Comparison of ENCODE assay signal across 11 cellular contexts in genomic region chr3:14602006-14602803, GRCh38. TPM values are rescaled to one million over a fixed set of nuclear protein-coding genes. Genes with fewer than 3 reads are reported as not detected.
A peak's percentile ranks its signal among the peaks of the same experiment; 100 is the strongest.
DNase-seq lines count a peak whose midpoint lies in the region; ATAC-seq, FAIRE-seq and TF ChIP-seq lines count a peak whose summit lies in the region.
"Had no signal": no experiment of that assay in that cellular context is flagged by ENCODE, and none has a peak within 500 bp of the region (broad histone marks: within the 10 kb centered on the region; RNA-seq: fewer than 3 reads in every experiment).

No MANE protein-coding gene starts in this region.

- peaks cover 14% of the 10 kb centered on the region for H3K9me3 Mint-ChIP-seq in stimulated activated memory B cell treated with anti-CD40 and anti-IgM and Interleukin-4, amounts not matched to agents 10 μg/mL and 1 μg/mL and 100 μg/mL, for 72 hours

- H3K36me3 Mint-ChIP-seq in stimulated activated memory B cell treated with anti-CD40 and anti-IgM and Interleukin-4, amounts not matched to agents 10 μg/mL and 1 μg/mL and 100 μg/mL, for 72 hours = peaks cover 6% of the 10 kb centered on the region

- H3K4me1 Mint-ChIP-seq in stimulated activated memory B cell treated with anti-CD40 and anti-IgM and Interleukin-4, amounts not matched to agents 10 μg/mL and 1 μg/mL and 100 μg/mL, for 72 hours = no peaks in the 10 kb centered on the region

- WGBS in neuronal stem cell (ENCODE audit: extremely low coverage in 2 of 2, insufficient read length in 2 of 2, insufficient replicate concordance in 1 of 2), 2 donors = no CpG with 5 or more reads among the region's 66 CpGs

- TF ChIP-seq CTCF in BE2C (IDR thresholded peaks at IDR 0.05; ENCODE audit: low read depth, low read length) = peak; percentile 21; the same call in 1 of the 2 replicates
- TF ChIP-seq CTCF in endothelial cell of umbilical vein (IDR thresholded peaks at IDR 0.05; ENCODE audit: extremely low read depth in 1 of 2, insufficient read depth in 1 of 2, low read depth in 1 of 2, low read length in 2 of 2) = peak; percentile 7 to 16

- TF ChIP-seq POLR2A in endothelial cell of umbilical vein (IDR thresholded peaks at IDR 0.05; ENCODE audit: low read depth, low read length) = no peak

- CTCF ChIA-PET in endothelial cell of umbilical vein (lab: Charles Lee) = no interaction called here

- H2BK12ac ChIP-seq in neuronal stem cell (ENCODE audit: low read length) = no peak overlapping the region

- H2BK5ac ChIP-seq in neuronal stem cell (ENCODE audit: low read length) = no peak overlapping the region

- no peak overlapping the region for H3K14ac ChIP-seq in neuronal stem cell (ENCODE audit: low read length)

- H3K27ac ChIP-seq in HUES48 (ENCODE audit: low read depth, low read length) (no peak overlapping the region), endothelial cell of umbilical vein (ENCODE audit: insufficient read depth, low read depth, low read length) (no peak overlapping the region), neuronal stem cell (replicated peaks; ENCODE audit: low read length) (no peak overlapping the region)

- H3K18ac ChIP-seq in neuronal stem cell (ENCODE audit: low read length) = peak overlapping the region; percentile 76

- H3K27ac Mint-ChIP-seq in stimulated activated memory B cell treated with anti-CD40 and anti-IgM and Interleukin-4, amounts not matched to agents 10 μg/mL and 1 μg/mL and 100 μg/mL, for 72 hours = no peak overlapping the region

- no peaks in the 10 kb centered on the region for H3K9me3 ChIP-seq in BE2C
- H3K9me3 ChIP-seq in HUES48 (ENCODE audit: control insufficient read depth, insufficient read depth, low read length) = no peaks in the 10 kb centered on the region
- no peaks in the 10 kb centered on the region for H3K9me3 ChIP-seq in endothelial cell of umbilical vein (replicated peaks; ENCODE audit: control insufficient read depth, insufficient read depth, low read length)
- H3K9me3 ChIP-seq in neuronal stem cell (replicated peaks in 1 of 2; ENCODE audit: control insufficient read depth in 2 of 2, insufficient read depth in 1 of 2, low read depth in 1 of 2, low read length in 2 of 2) = peaks cover 0 to 3% of the 10 kb centered on the region in 2 donors

- POLR2A ChIA-PET in endothelial cell of umbilical vein (lab: Charles Lee) = no interaction called here

- H3K4me2 ChIP-seq in endothelial cell of umbilical vein (ENCODE audit: insufficient read depth, low read length) (no peak overlapping the region), neuronal stem cell (ENCODE audit: insufficient read depth, low read length, poor library complexity, severe bottlenecking) (peak overlapping the region; percentile 94)

- H4K20me1 ChIP-seq in endothelial cell of umbilical vein (replicated peaks; ENCODE audit: control insufficient read depth, extremely low read depth, insufficient read depth, low read length) = no peaks in the 10 kb centered on the region

- H4K8ac ChIP-seq in neuronal stem cell (ENCODE audit: low read depth, low read length) = no peak overlapping the region

- H3K9ac ChIP-seq in HUES48 (ENCODE audit: low read depth, low read length) = peak overlapping the region; percentile 41; the same call in 1 of the 2 replicates
- H3K9ac ChIP-seq in endothelial cell of umbilical vein (replicated peaks; ENCODE audit: extremely low read depth, insufficient read depth, low read length) = no peak overlapping the region
- peak overlapping the region; percentile 31 for H3K9ac ChIP-seq in neuronal stem cell (ENCODE audit: low read depth, low read length, poor library complexity)

- no peak for FAIRE-seq in endothelial cell of umbilical vein (lab: Jason Lieb, UNC)

- no peaks in the 10 kb centered on the region for H3K9me1 ChIP-seq in endothelial cell of umbilical vein (replicated peaks; ENCODE audit: control insufficient read depth, extremely low read depth, insufficient read depth, low read length)

- H3K36me3 ChIP-seq in BE2C = no peaks in the 10 kb centered on the region
- H3K36me3 ChIP-seq in HUES48 (ENCODE audit: control insufficient read depth, insufficient read depth, low read length) = no peaks in the 10 kb centered on the region
- no peaks in the 10 kb centered on the region for H3K36me3 ChIP-seq in endothelial cell of umbilical vein (ENCODE audit: control insufficient read depth in 2 of 2, extremely low read depth in 1 of 2, insufficient read depth in 2 of 2, low read length in 2 of 2)
- H3K36me3 ChIP-seq in neuronal stem cell (replicated peaks in 1 of 2; ENCODE audit: control insufficient read depth in 2 of 2, insufficient read depth in 2 of 2, low read length in 2 of 2) = no peaks in the 10 kb centered on the region

- H3K27me3 ChIP-seq in BE2C (peaks cover 7% of the 10 kb centered on the region), HUES48 (ENCODE audit: control insufficient read depth, insufficient read depth, low read length) (peaks cover 15% of the 10 kb centered on the region), endothelial cell of umbilical vein (ENCODE audit: control insufficient read depth in 2 of 2, insufficient read depth in 2 of 2, low read length in 2 of 2) (peaks cover 30 to 34% of the 10 kb centered on the region in 2 experiments), neuronal stem cell (ENCODE audit: control insufficient read depth in 3 of 3, insufficient read depth in 3 of 3, low read depth in 1 of 3, low read length in 3 of 3) (peaks cover 6 to 88% (median 35%) of the 10 kb centered on the region in 3 experiments)

- DNase-seq in BE2C (no peak), endothelial cell of umbilical vein (ENCODE audit: low read depth, low spot score) (no peak), neuronal stem cell (ENCODE audit: low spot score) (no peak), GDM1 (lab: John Stamatoyannopoulos, UW) (no peak)
- DNase-seq: EL, NCI-H1694 treated with DMSO at 0.1 percent for 48 hours, substantia nigra had no signal

- H2AFZ ChIP-seq in endothelial cell of umbilical vein (ENCODE audit: low read depth, low read length) = no peak overlapping the region
- peak overlapping the region; percentile 83 for H2AFZ ChIP-seq in neuronal stem cell (ENCODE audit: low read length)

- intact Hi-C loops in endothelial cell of umbilical vein (cut with micrococcal nuclease) = no loop called here

- H3K4me3 Mint-ChIP-seq in stimulated activated memory B cell treated with anti-CD40 and anti-IgM and Interleukin-4, amounts not matched to agents 10 μg/mL and 1 μg/mL and 100 μg/mL, for 72 hours = no peak overlapping the region

- no peak overlapping the region for H3K23ac ChIP-seq in neuronal stem cell (ENCODE audit: low read depth, low read length, poor library complexity)

- no peaks in the 10 kb centered on the region for H3K79me2 ChIP-seq in endothelial cell of umbilical vein (ENCODE audit: control insufficient read depth, insufficient read depth, low read length)

- H2AK5ac ChIP-seq in neuronal stem cell (ENCODE audit: low read depth, low read length) = peak overlapping the region; percentile 32

- peak overlapping the region; percentile 37 for H3K4me3 ChIP-seq in BE2C (ENCODE audit: low read depth, low read length)
- peak overlapping the region; percentile 65 for H3K4me3 ChIP-seq in HUES48 (ENCODE audit: low read depth, low read length)
- H3K4me3 ChIP-seq in endothelial cell of umbilical vein (replicated peaks in 1 of 3; ENCODE audit: insufficient read depth in 1 of 3, low read depth in 1 of 3, low read length in 3 of 3) = no peak overlapping the region
- peak overlapping the region; percentile 22 to 77 for H3K4me3 ChIP-seq in neuronal stem cell (ENCODE audit: low read length in 2 of 2)

- H2BK120ac ChIP-seq in neuronal stem cell (ENCODE audit: low read depth, low read length) = no peak overlapping the region

- peaks cover 80% of the 10 kb centered on the region for H3K27me3 Mint-ChIP-seq in stimulated activated memory B cell treated with anti-CD40 and anti-IgM and Interleukin-4, amounts not matched to agents 10 μg/mL and 1 μg/mL and 100 μg/mL, for 72 hours

- no TSS peak for BruUV-seq in endothelial cell of umbilical vein (replicated peaks; lab: Mats Ljungman, UMichigan)

- no peaks in the 10 kb centered on the region for H3K79me1 ChIP-seq in neuronal stem cell (ENCODE audit: low read depth, low read length)

- no peak overlapping the region for H4K91ac ChIP-seq in neuronal stem cell (ENCODE audit: low read depth, low read length, poor library complexity)

- no peak overlapping the region for H3K4ac ChIP-seq in neuronal stem cell (ENCODE audit: low read length)

- dilution Hi-C loops in endothelial cell of umbilical vein (cut with MboI; ENCODE audit: extremely low pct_ligation_motif_present, low sequenced_read_pairs) = no loop called here

- no peak for ATAC-seq in stimulated activated memory B cell treated with anti-CD40 and anti-IgM and Interleukin-4, amounts not matched to agents 10 μg/mL and 1 μg/mL and 100 μg/mL, for 72 hours
- ATAC-seq in HG03097 (IDR thresholded peaks at IDR 0.05; ENCODE audit: low FRiP score, unreplicated experiment) (no peak), GM21737 (IDR thresholded peaks at IDR 0.05; ENCODE audit: unreplicated experiment) (no peak)

- peak overlapping the region; percentile 88 for H2BK15ac ChIP-seq in neuronal stem cell (ENCODE audit: low read length)

- H3K4me1 ChIP-seq in BE2C (no peaks in the 10 kb centered on the region), HUES48 (ENCODE audit: control insufficient read depth, insufficient read depth, low read length) (peaks cover 12% of the 10 kb centered on the region), endothelial cell of umbilical vein (ENCODE audit: control insufficient read depth, extremely low read depth, insufficient read depth, low read length) (no peaks in the 10 kb centered on the region), neuronal stem cell (ENCODE audit: control insufficient read depth in 2 of 2, insufficient read depth in 1 of 2, low read depth in 1 of 2, low read length in 2 of 2) (peaks cover 0 to 6% of the 10 kb centered on the region in 2 donors)

TF ChIP-seq in endothelial cell of umbilical vein, 7 proteins besides CTCF, POLR2A, EP300 and RAD21:
- TF ChIP-seq EZH2 (IDR thresholded peaks at IDR 0.05; ENCODE audit: borderline replicate concordance, low read depth, low read length, severe bottlenecking) (peak; percentile 93), GATA2 (IDR thresholded peaks at IDR 0.05; ENCODE audit: insufficient read depth, insufficient read length, low read depth, low read length) (no peak), FOS (IDR thresholded peaks at IDR 0.05; ENCODE audit: borderline replicate concordance, insufficient read depth, low read length) (no peak)

RNA-seq across cellular contexts. Expression of gene CCDC174, which starts 49.4 kb away (rescaled TPM):
- polyA plus RNA-seq in BE2C (2012; ENCODE audit: insufficient read depth, insufficient read length, low read depth) = 16.8 TPM
- total RNA-seq in endothelial cell of umbilical vein = 15.1 and 16.6 TPM in 2 replicates
- 4.7 and 5.0 TPM in 2 replicates for polyA plus RNA-seq in endothelial cell of umbilical vein
- polyA plus RNA-seq in endothelial cell of umbilical vein (2011; cell fraction: cytosol; rRNA removed) = 7.2 and 9.5 TPM in 2 replicates
- 12.2 and 15.8 TPM in 2 replicates for polyA plus RNA-seq in endothelial cell of umbilical vein (2011; cell fraction: nucleus; rRNA removed)
- 8.5 and 9.7 TPM in 2 replicates for polyA plus RNA-seq in endothelial cell of umbilical vein (2012)
- polyA minus RNA-seq in endothelial cell of umbilical vein = 4.5 and 5.8 TPM in 2 replicates
- 4.9 TPM for polyA minus RNA-seq in endothelial cell of umbilical vein (2011; cell fraction: cytosol; rRNA and poly(A)+ RNA removed)
- polyA minus RNA-seq in endothelial cell of umbilical vein (2011; cell fraction: nucleus; rRNA and poly(A)+ RNA removed) = 6.2 and 7.5 TPM in 2 replicates
- 15.4 TPM for polyA plus RNA-seq in neuronal stem cell (2013, experiment 1 of 2)
- polyA plus RNA-seq in neuronal stem cell (2013, experiment 2 of 2) = 16.2 TPM

Comparison
In these comparisons a context has a peak if more than half of its experiments do, and no peak if none do; other contexts are left out.
1. H3K4me3 ChIP-seq: peak in BE2C (single experiment), HUES48 (single experiment) and neuronal stem cell (2 of 2); none in endothelial cell of umbilical vein (0 of 3).